ENCODE assay signal across 17 cellular contexts in genomic region chr10:121373411-121373810, GRCh38.
"Had no signal": no experiment of that assay in that cellular context is flagged by ENCODE, and none has a peak within 500 bp of the region (broad histone marks: within the 10 kb centered on the region; RNA-seq: fewer than 3 reads in every experiment).

No MANE protein-coding gene starts in this region.

- FAIRE-seq: keratinocyte had no signal

- ATAC-seq: foreskin keratinocyte; left lobe of liver; naive thymus-derived CD8-positive, alpha-beta T cell; right cardiac atrium; stimulated activated effector memory CD8-positive, alpha-beta T cell treated with anti-CD3 and anti-CD28 coated beads, Interleukin-12 subunit alpha, Interleukin-12 subunit beta, amount 100 ng/mL, for 72 hours had no signal

- H3K9me3 ChIP-seq: colonic mucosa, esophagus squamous epithelium, mucosa of descending colon, neutrophil, tibial nerve had no signal

- H3K27ac ChIP-seq: colonic mucosa, esophagus squamous epithelium, foreskin keratinocyte, neutrophil, tibial nerve had no signal

- H3K4me1 ChIP-seq: colonic mucosa, esophagus squamous epithelium, foreskin keratinocyte, tibial nerve had no signal

- H3K27me3 ChIP-seq: colonic mucosa, esophagus squamous epithelium, foreskin keratinocyte, neutrophil, tibial nerve had no signal

- DNase-seq: dermis blood vessel endothelial cell; esophagus squamous epithelium; foreskin keratinocyte; immature natural killer cell; mammary epithelial cell; naive thymus-derived CD8-positive, alpha-beta T cell; posterior cingulate gyrus; right cardiac atrium; stimulated activated CD4-positive, alpha-beta T cell treated with anti-CD3 and anti-CD28 coated beads, Interleukin-4, amount 100 ng/mL, for 1 hour; stimulated activated CD8-positive, alpha-beta memory T cell treated with anti-CD3 and anti-CD28 coated beads, Interleukin-4, amount 100 ng/mL, for 48 hours had no signal

- H3K36me3 ChIP-seq: colonic mucosa, esophagus squamous epithelium, neutrophil, tibial nerve had no signal

- H3K4me3 ChIP-seq: colonic mucosa, esophagus squamous epithelium, mucosa of descending colon, tibial nerve had no signal
